ENCODE assay signal across 12 cellular contexts in genomic region chr9:4143951-4144717, GRCh38.
A peak's percentile ranks its signal among the peaks of the same experiment; 100 is the strongest.
DNase-seq lines count a peak whose midpoint lies in the region; ATAC-seq and TF ChIP-seq lines count a peak whose summit lies in the region.
"Had no signal": no experiment of that assay in that cellular context is flagged by ENCODE, and none has a peak within 500 bp of the region (broad histone marks: within the 10 kb centered on the region; RNA-seq: fewer than 3 reads in every experiment).

No MANE protein-coding gene starts in this region.

- DNase-seq in AG08395 (ENCODE audit: low spot score) (peak; percentile 19), LHCN-M2 (ENCODE audit: low read depth) (peak; percentile 68), endodermal cell (peak; percentile 48), myocyte (ENCODE audit: low read depth) (peak; percentile 46), left lobe of liver (ENCODE audit: low spot score) (no peak)
- no peak for DNase-seq in activated T-cell treated with anti-CD3 and anti-CD28 coated beads, Interleukin-2, amount 50 U/mL, for 4 hours
- DNase-seq: caudate nucleus, hippocampal formation, NCI-H1105 treated with DMSO at 0.1 percent for 48 hours had no signal

- no peak for ATAC-seq in HG03565 (IDR thresholded peaks at IDR 0.05; ENCODE audit: unreplicated experiment)
- ATAC-seq in activated T-cell treated with anti-CD3 and anti-CD28 coated beads, Interleukin-2, amount 50 U/mL, for 4 hours = no peak
- no peak for ATAC-seq in GM18517 (IDR thresholded peaks at IDR 0.05; ENCODE audit: unreplicated experiment)
- ATAC-seq in left lobe of liver = no peak
- ATAC-seq: stimulated activated memory B cell treated with anti-CD40 and anti-IgM and Interleukin-4, amounts not matched to agents 10 μg/mL and 1 μg/mL and 100 μg/mL, for 72 hours had no signal

- no peaks in the 10 kb centered on the region for H3K36me3 ChIP-seq in endodermal cell (ENCODE audit: control insufficient read depth, insufficient read depth, low read length)

- H3K4me1 ChIP-seq in endodermal cell (ENCODE audit: control insufficient read depth, insufficient read depth, low read length) = peaks cover 22% of the 10 kb centered on the region

- no peak overlapping the region for H3K27ac Mint-ChIP-seq in endodermal cell
- H3K27ac Mint-ChIP-seq: stimulated activated memory B cell treated with anti-CD40 and anti-IgM and Interleukin-4, amounts not matched to agents 10 μg/mL and 1 μg/mL and 100 μg/mL, for 72 hours had no signal

- no peaks in the 10 kb centered on the region for H3K9me3 ChIP-seq in endodermal cell (ENCODE audit: control insufficient read depth, low read length)

- TF ChIP-seq CTCF in endodermal cell (conservative IDR thresholded peaks at IDR 0.05) = no peak

- 68 to 70% methylated on average over 7 to 13 of the region's 13 CpGs for WGBS in endodermal cell (ENCODE audit: insufficient coverage in 1 of 2, insufficient read length in 1 of 2), 2 experiments

- peaks cover 53% of the 10 kb centered on the region for H3K4me1 Mint-ChIP-seq in endodermal cell
- no peaks in the 10 kb centered on the region for H3K4me1 Mint-ChIP-seq in activated T-cell treated with anti-CD3 and anti-CD28 coated beads, Interleukin-2, amount 50 U/mL, for 4 hours (ENCODE audit: low read depth)
- H3K4me1 Mint-ChIP-seq: stimulated activated memory B cell treated with anti-CD40 and anti-IgM and Interleukin-4, amounts not matched to agents 10 μg/mL and 1 μg/mL and 100 μg/mL, for 72 hours had no signal

- no peaks in the 10 kb centered on the region for H3K27me3 ChIP-seq in endodermal cell (ENCODE audit: control insufficient read depth, insufficient read depth, low read length, poor library complexity, severe bottlenecking)

- no peaks in the 10 kb centered on the region for H3K27me3 Mint-ChIP-seq in endodermal cell (ENCODE audit: insufficient read depth)
- H3K27me3 Mint-ChIP-seq in activated T-cell treated with anti-CD3 and anti-CD28 coated beads, Interleukin-2, amount 50 U/mL, for 4 hours (ENCODE audit: low read depth) = peaks cover 9% of the 10 kb centered on the region

- no peak overlapping the region for H3K9ac ChIP-seq in endodermal cell (ENCODE audit: extremely low read depth, low read length, poor library complexity, severe bottlenecking)

- H3K27ac ChIP-seq in endodermal cell (ENCODE audit: low read depth, low read length) = no peak overlapping the region

- no peaks in the 10 kb centered on the region for H3K36me3 Mint-ChIP-seq in endodermal cell (ENCODE audit: low read depth)
- H3K36me3 Mint-ChIP-seq in activated T-cell treated with anti-CD3 and anti-CD28 coated beads, Interleukin-2, amount 50 U/mL, for 4 hours (ENCODE audit: insufficient read depth) = no peaks in the 10 kb centered on the region
- H3K36me3 Mint-ChIP-seq: stimulated activated memory B cell treated with anti-CD40 and anti-IgM and Interleukin-4, amounts not matched to agents 10 μg/mL and 1 μg/mL and 100 μg/mL, for 72 hours had no signal

- H3K4me3 ChIP-seq in endodermal cell (ENCODE audit: low read length) = no peak overlapping the region

- no peak overlapping the region for H3K4me3 Mint-ChIP-seq in endodermal cell
- no peak overlapping the region for H3K4me3 Mint-ChIP-seq in activated T-cell treated with anti-CD3 and anti-CD28 coated beads, Interleukin-2, amount 50 U/mL, for 4 hours
- H3K4me3 Mint-ChIP-seq: stimulated activated memory B cell treated with anti-CD40 and anti-IgM and Interleukin-4, amounts not matched to agents 10 μg/mL and 1 μg/mL and 100 μg/mL, for 72 hours had no signal

- no peaks in the 10 kb centered on the region for H3K9me3 Mint-ChIP-seq in endodermal cell
- H3K9me3 Mint-ChIP-seq in activated T-cell treated with anti-CD3 and anti-CD28 coated beads, Interleukin-2, amount 50 U/mL, for 4 hours = no peaks in the 10 kb centered on the region
- H3K9me3 Mint-ChIP-seq: stimulated activated memory B cell treated with anti-CD40 and anti-IgM and Interleukin-4, amounts not matched to agents 10 μg/mL and 1 μg/mL and 100 μg/mL, for 72 hours had no signal

Comparison
In these comparisons a context has a peak if more than half of its experiments do, and no peak if none do; other contexts are left out.
1. DNase-seq: peak in AG08395 (single experiment), LHCN-M2 (single experiment), endodermal cell (single experiment) and myocyte (single experiment); none in activated T-cell treated with anti-CD3 and anti-CD28 coated beads, Interleukin-2, amount 50 U/mL, for 4 hours (single experiment) and left lobe of liver (single experiment).